ENCODE assay signal across 1 cellular context in the genomic region with DNA sequence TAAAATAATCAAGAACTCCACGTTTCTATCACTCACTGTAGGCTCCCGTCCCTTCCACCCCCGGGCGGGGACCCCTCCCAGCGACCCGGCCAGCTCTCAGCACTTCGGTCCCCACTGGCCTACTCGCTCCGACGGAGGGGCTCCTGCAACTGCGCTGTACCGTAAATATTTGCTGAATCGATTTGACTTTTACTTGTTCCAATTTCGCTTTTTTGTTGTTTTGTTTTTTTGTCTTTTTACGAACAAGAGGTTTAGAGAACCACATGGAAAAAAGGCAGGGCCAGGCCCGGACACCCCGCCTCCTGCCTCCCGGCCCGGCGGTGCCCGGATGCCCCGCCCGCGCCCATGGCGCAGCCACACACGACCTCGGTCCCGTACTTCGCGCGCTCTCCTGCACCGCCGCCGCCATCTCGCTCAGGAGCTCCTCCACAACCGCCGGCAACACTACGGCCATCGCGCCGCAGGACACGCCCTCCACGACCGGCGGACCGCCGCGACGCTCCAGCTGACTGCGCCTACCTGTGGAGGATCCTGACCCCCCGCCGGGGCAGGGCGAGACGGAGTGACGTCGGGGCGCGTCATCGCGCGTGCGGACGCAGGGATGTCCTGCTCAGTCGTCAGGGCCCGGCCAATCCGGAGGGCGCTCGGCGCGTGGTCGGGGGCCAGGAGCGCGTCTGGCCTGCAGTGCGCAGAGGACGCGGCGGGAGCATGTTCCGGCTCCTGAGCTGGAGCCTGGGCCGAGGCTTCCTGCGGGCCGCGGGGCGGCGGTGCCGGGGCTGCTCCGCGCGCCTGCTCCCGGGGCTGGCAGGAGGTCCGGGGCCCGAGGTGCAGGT.
TF ChIP-seq lines count a peak whose summit lies in the region.

A gene with protein sequence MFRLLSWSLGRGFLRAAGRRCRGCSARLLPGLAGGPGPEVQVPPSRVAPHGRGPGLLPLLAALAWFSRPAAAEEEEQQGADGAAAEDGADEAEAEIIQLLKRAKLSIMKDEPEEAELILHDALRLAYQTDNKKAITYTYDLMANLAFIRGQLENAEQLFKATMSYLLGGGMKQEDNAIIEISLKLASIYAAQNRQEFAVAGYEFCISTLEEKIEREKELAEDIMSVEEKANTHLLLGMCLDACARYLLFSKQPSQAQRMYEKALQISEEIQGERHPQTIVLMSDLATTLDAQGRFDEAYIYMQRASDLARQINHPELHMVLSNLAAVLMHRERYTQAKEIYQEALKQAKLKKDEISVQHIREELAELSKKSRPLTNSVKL (plus strand): TSS at position 684 of the 833 bp plus-strand sequence. CDS start 25 bp downstream, at position 709.
TSS of gene ZSWIM7 (minus strand) at position 564 of the 833 bp plus-strand sequence. CDS start at position 454, 110 bp downstream.

TF ChIP-seq in A549, 52 proteins besides CTCF, POLR2A, EP300 and RAD21 (continued from another document):
- peak; percentile 78; the same call in 1 of the 2 replicates for TF ChIP-seq TFCP2L1 (CRISPR knock-in tag; IDR thresholded peaks at IDR 0.05)
- no peak for TF ChIP-seq ZC3H11A (IDR thresholded peaks at IDR 0.05)
- TF ChIP-seq USF2 (IDR thresholded peaks at IDR 0.05): 0 out of 2 replicates have a peak, but pooled peaks have one; percentile 54
- TF ChIP-seq GATA3 (IDR thresholded peaks at IDR 0.05; ENCODE audit: borderline replicate concordance): peak; percentile 52
- TF ChIP-seq HOXB5 (CRISPR knock-in tag; IDR thresholded peaks at IDR 0.05): 0 out of 2 replicates have a peak, but pooled peaks have one; percentile 41
- TF ChIP-seq SREBF2 (IDR thresholded peaks at IDR 0.05): no peak
- TF ChIP-seq, protein P1, sequence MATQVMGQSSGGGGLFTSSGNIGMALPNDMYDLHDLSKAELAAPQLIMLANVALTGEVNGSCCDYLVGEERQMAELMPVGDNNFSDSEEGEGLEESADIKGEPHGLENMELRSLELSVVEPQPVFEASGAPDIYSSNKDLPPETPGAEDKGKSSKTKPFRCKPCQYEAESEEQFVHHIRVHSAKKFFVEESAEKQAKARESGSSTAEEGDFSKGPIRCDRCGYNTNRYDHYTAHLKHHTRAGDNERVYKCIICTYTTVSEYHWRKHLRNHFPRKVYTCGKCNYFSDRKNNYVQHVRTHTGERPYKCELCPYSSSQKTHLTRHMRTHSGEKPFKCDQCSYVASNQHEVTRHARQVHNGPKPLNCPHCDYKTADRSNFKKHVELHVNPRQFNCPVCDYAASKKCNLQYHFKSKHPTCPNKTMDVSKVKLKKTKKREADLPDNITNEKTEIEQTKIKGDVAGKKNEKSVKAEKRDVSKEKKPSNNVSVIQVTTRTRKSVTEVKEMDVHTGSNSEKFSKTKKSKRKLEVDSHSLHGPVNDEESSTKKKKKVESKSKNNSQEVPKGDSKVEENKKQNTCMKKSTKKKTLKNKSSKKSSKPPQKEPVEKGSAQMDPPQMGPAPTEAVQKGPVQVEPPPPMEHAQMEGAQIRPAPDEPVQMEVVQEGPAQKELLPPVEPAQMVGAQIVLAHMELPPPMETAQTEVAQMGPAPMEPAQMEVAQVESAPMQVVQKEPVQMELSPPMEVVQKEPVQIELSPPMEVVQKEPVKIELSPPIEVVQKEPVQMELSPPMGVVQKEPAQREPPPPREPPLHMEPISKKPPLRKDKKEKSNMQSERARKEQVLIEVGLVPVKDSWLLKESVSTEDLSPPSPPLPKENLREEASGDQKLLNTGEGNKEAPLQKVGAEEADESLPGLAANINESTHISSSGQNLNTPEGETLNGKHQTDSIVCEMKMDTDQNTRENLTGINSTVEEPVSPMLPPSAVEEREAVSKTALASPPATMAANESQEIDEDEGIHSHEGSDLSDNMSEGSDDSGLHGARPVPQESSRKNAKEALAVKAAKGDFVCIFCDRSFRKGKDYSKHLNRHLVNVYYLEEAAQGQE (IDR thresholded peaks at IDR 0.05): no peak
- no peak for TF ChIP-seq CHD2 (IDR thresholded peaks at IDR 0.05; ENCODE audit: low read length, partially characterized antibody)
- no peak for TF ChIP-seq NFE2L2 (conservative IDR thresholded peaks at IDR 0.05; ENCODE audit: low read length)
- TF ChIP-seq RNF2 (IDR thresholded peaks at IDR 0.05; ENCODE audit: borderline replicate concordance, low read depth): 0 out of 2 replicates have a peak, but pooled peaks have one; percentile 53
- TF ChIP-seq, protein P2, sequence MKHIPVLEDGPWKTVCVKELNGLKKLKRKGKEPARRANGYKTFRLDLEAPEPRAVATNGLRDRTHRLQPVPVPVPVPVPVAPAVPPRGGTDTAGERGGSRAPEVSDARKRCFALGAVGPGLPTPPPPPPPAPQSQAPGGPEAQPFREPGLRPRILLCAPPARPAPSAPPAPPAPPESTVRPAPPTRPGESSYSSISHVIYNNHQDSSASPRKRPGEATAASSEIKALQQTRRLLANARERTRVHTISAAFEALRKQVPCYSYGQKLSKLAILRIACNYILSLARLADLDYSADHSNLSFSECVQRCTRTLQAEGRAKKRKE (CRISPR knock-in tag; IDR thresholded peaks at IDR 0.05; ENCODE audit: low read depth): peak; percentile 27; the same call in 1 of the 2 replicates
- TF ChIP-seq, protein P3, sequence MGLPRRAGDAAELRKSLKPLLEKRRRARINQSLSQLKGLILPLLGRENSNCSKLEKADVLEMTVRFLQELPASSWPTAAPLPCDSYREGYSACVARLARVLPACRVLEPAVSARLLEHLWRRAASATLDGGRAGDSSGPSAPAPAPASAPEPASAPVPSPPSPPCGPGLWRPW (IDR thresholded peaks at IDR 0.05): no peak
- peak; percentile 85 to 99 for TF ChIP-seq JUN (IDR thresholded peaks at IDR 0.05)
- peak; percentile 44; the same call in 1 of the 2 replicates for TF ChIP-seq HOXB13 (CRISPR knock-in tag; IDR thresholded peaks at IDR 0.05; ENCODE audit: low read depth)
- no peak for TF ChIP-seq NPAS2 (CRISPR knock-in tag; IDR thresholded peaks at IDR 0.05; ENCODE audit: borderline replicate concordance)
- TF ChIP-seq KDM1A (IDR thresholded peaks at IDR 0.05; ENCODE audit: low read depth): no peak
- TF ChIP-seq POLR2AphosphoS2 (conservative IDR thresholded peaks at IDR 0.05; ENCODE audit: low read length): no peak
- no peak; the same call in 2 of the 3 replicates for TF ChIP-seq SMC3 (IDR thresholded peaks at IDR 0.05)
- TF ChIP-seq EHF (CRISPR knock-in tag; IDR thresholded peaks at IDR 0.05): no peak
- TF ChIP-seq CEBPB (IDR thresholded peaks at IDR 0.05): no peak
- peak; percentile 76 for TF ChIP-seq E2F6 (IDR thresholded peaks at IDR 0.05; ENCODE audit: borderline replicate concordance, low read depth)
- no peak for TF ChIP-seq ZNF302 (CRISPR knock-in tag; IDR thresholded peaks at IDR 0.05)
- no peak for TF ChIP-seq MAFK (IDR thresholded peaks at IDR 0.05; ENCODE audit: partially characterized antibody)
- TF ChIP-seq CBX8 (IDR thresholded peaks at IDR 0.05): no peak
- peak; percentile 93 for TF ChIP-seq MAX (IDR thresholded peaks at IDR 0.05)
- no peak; the same call in 1 of the 2 replicates for TF ChIP-seq JUNB (IDR thresholded peaks at IDR 0.05)
- TF ChIP-seq MAZ (IDR thresholded peaks at IDR 0.05; ENCODE audit: borderline replicate concordance, low read depth, low read length): peak; percentile 70; the same call in 1 of the 2 replicates
- TF ChIP-seq HOXA7 (CRISPR knock-in tag; IDR thresholded peaks at IDR 0.05): 0 out of 2 replicates have a peak, but pooled peaks have one; percentile 50
- no peak for TF ChIP-seq NR3C1 (IDR thresholded peaks at IDR 0.05)
- no peak; the same call in 1 of the 2 replicates for TF ChIP-seq HEYL (CRISPR knock-in tag; IDR thresholded peaks at IDR 0.05)
- TF ChIP-seq KDM5A (IDR thresholded peaks at IDR 0.05): no peak
- peak; percentile 54; the same call in 1 of the 2 replicates for TF ChIP-seq HMGXB4 (CRISPR knock-in tag; IDR thresholded peaks at IDR 0.05; ENCODE audit: borderline replicate concordance)
- TF ChIP-seq RFX5 (IDR thresholded peaks at IDR 0.05): no peak; the same call in 1 of the 2 replicates
- TF ChIP-seq MYC (IDR thresholded peaks at IDR 0.05; ENCODE audit: borderline replicate concordance, low read length): peak; percentile 86
